In the genomic region with DNA sequence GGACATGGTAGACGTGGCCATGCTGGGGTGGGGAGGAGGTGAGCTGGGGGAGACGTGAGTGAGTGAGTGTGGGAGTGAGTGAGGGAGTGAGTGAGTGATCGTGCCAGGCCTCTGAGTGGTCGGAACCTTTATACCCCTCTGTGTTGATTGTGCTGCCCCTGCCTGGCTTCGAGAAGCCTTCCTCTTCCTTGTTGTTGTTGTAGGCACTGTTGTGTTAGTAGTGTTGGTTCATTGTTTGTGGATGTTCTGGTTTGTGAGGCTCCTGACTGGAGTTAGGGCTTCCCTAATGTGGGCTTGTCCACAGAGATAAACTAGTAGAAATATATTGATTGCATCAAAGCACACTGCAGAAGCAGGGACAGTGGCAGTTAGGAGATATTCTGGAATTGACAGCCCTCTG, we compare ENCODE assay signal across 18 cellular contexts. TPM values are rescaled to one million over a fixed set of nuclear protein-coding genes. Genes with fewer than 3 reads are reported as not detected.
DNase-seq lines count a peak whose midpoint lies in the region; ATAC-seq, FAIRE-seq and TF ChIP-seq lines count a peak whose summit lies in the region.
"Had no signal": no experiment of that assay in that cellular context is flagged by ENCODE, and none has a peak within 500 bp of the region (broad histone marks: within the 10 kb centered on the region; RNA-seq: fewer than 3 reads in every experiment).

A gene with protein sequence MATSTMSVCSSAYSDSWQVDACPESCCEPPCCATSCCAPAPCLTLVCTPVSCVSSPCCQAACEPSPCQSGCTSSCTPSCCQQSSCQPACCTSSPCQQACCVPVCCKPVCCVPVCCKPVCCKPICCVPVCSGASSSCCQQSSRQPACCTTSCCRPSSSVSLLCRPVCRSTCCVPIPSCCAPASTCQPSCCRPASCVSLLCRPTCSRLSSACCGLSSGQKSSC (minus strand): TSS at position 101 of the 400 bp plus-strand sequence. CDS start 80 bp downstream, at position 21.

- H3K36me3 ChIP-seq in OCI-LY3 (replicated peaks; ENCODE audit: low read depth, low read length) (no peaks in the 10 kb centered on the region), lower lobe of right lung (no peaks in the 10 kb centered on the region), upper lobe of right lung (no peaks in the 10 kb centered on the region), kidney (ENCODE audit: control insufficient read depth in 1 of 2, insufficient read depth in 2 of 2, low read length in 2 of 2) (no peaks in the 10 kb centered on the region)
- H3K36me3 ChIP-seq: HAP-1 had no signal

- H3K27me3 Mint-ChIP-seq in activated CD8-positive, alpha-beta memory T cell treated with anti-CD3 and anti-CD28 coated beads, Interleukin-2, amount 10 ng/mL, durations not matched to agents 7 days and 5 days: peaks cover 17% of the 10 kb centered on the region
- H3K27me3 Mint-ChIP-seq: CD4-positive, CD25-positive, alpha-beta regulatory T cell had no signal

- peak within 1 kb of the TSS; percentile 43; the same call in 1 of the 2 replicates for H3K27ac ChIP-seq in OCI-LY3 (ENCODE audit: low read length)
- H3K27ac ChIP-seq in lower lobe of right lung: no peak within 1 kb of the TSS
- no peak within 1 kb of the TSS for H3K27ac ChIP-seq in upper lobe of right lung
- no peak within 1 kb of the TSS for H3K27ac ChIP-seq in kidney (ENCODE audit: low read depth in 2 of 2, low read length in 2 of 2)
- H3K27ac ChIP-seq: 22Rv1 had no signal

- no peak within 1 kb of the TSS for H3K4me3 ChIP-seq in OCI-LY3 (ENCODE audit: low read length)
- H3K4me3 ChIP-seq in lower lobe of right lung: no peak within 1 kb of the TSS
- no peak within 1 kb of the TSS for H3K4me3 ChIP-seq in upper lobe of right lung
- H3K4me3 ChIP-seq in kidney (ENCODE audit: low read length in 2 of 2): no peak within 1 kb of the TSS
- H3K4me3 ChIP-seq: GM12878, HAP-1 had no signal

- H3K36me3 Mint-ChIP-seq in activated CD8-positive, alpha-beta memory T cell treated with anti-CD3 and anti-CD28 coated beads, Interleukin-2, amount 10 ng/mL, durations not matched to agents 7 days and 5 days: peaks cover 8% of the 10 kb centered on the region

- H3K27me3 ChIP-seq in OCI-LY3 (ENCODE audit: low read depth, low read length): no peaks in the 10 kb centered on the region
- H3K27me3 ChIP-seq in lower lobe of right lung (ENCODE audit: low read depth): peaks cover 10% of the 10 kb centered on the region
- peaks cover 9% of the 10 kb centered on the region for H3K27me3 ChIP-seq in upper lobe of right lung

- H2AFZ ChIP-seq in OCI-LY3 (ENCODE audit: low read depth, low read length): no peak within 1 kb of the TSS

- CTCF ChIA-PET in activated CD8-positive, alpha-beta memory T cell treated with anti-CD3 and anti-CD28 coated beads, Interleukin-2, amount 10 ng/mL, durations not matched to agents 7 days and 5 days (lab: Charles Lee): no interaction called here

- FAIRE-seq in kidney (lab: Jason Lieb, UNC): no peak
- FAIRE-seq: GM12878, GM18507, HepG2, HTR-8/SVneo had no signal

- intact Hi-C loops in lower lobe of right lung (cut with DNase I) (no loop called here), upper lobe of right lung (cut with DNase I) (no loop called here), kidney (cut with DNase I) (no loop called here)

- H3K27ac Mint-ChIP-seq in activated CD8-positive, alpha-beta memory T cell treated with anti-CD3 and anti-CD28 coated beads, Interleukin-2, amount 10 ng/mL, durations not matched to agents 7 days and 5 days: no peak within 1 kb of the TSS
- H3K27ac Mint-ChIP-seq: HFFc6 had no signal

- peak within 1 kb of the TSS; percentile 51; the same call in 1 of the 2 replicates for H3K4me2 ChIP-seq in OCI-LY3 (ENCODE audit: low read length)

- no peak for TF ChIP-seq CTCF in OCI-LY3 (IDR thresholded peaks at IDR 0.05; ENCODE audit: low read depth, low read length)
- TF ChIP-seq CTCF in lower lobe of right lung (IDR thresholded peaks at IDR 0.05): no peak
- TF ChIP-seq CTCF in upper lobe of right lung (IDR thresholded peaks at IDR 0.05): no peak
- no peak for TF ChIP-seq CTCF in kidney (IDR thresholded peaks at IDR 0.05; ENCODE audit: borderline replicate concordance, extremely low read depth, insufficient read depth)

- peaks cover 2% of the 10 kb centered on the region for H3K9me3 Mint-ChIP-seq in activated CD8-positive, alpha-beta memory T cell treated with anti-CD3 and anti-CD28 coated beads, Interleukin-2, amount 10 ng/mL, durations not matched to agents 7 days and 5 days (ENCODE audit: low read depth)
- H3K9me3 Mint-ChIP-seq: HFFc6 had no signal

- H3K4me3 Mint-ChIP-seq in activated CD8-positive, alpha-beta memory T cell treated with anti-CD3 and anti-CD28 coated beads, Interleukin-2, amount 10 ng/mL, durations not matched to agents 7 days and 5 days: no peak within 1 kb of the TSS
- H3K4me3 Mint-ChIP-seq: HFFc6 had no signal

- peaks cover 24% of the 10 kb centered on the region for H3K4me1 ChIP-seq in OCI-LY3 (ENCODE audit: low read length)
- no peaks in the 10 kb centered on the region for H3K4me1 ChIP-seq in lower lobe of right lung
- no peaks in the 10 kb centered on the region for H3K4me1 ChIP-seq in upper lobe of right lung
- no peaks in the 10 kb centered on the region for H3K4me1 ChIP-seq in kidney (ENCODE audit: control insufficient read depth in 1 of 2, insufficient read depth in 1 of 2, low read depth in 1 of 2, low read length in 2 of 2)
- H3K4me1 ChIP-seq: HAP-1 had no signal

- DNase-seq in activated CD8-positive, alpha-beta memory T cell treated with anti-CD3 and anti-CD28 coated beads, Interleukin-2, amount 10 ng/mL, durations not matched to agents 7 days and 5 days: peak; percentile 16
- DNase-seq in activated CD8-positive, alpha-beta memory T cell treated with anti-CD3 and anti-CD28 coated beads, Interleukin-2, amount 50 U/mL, for 48 hours: no peak
- peak; percentile 28 for DNase-seq in lower lobe of right lung
- DNase-seq in upper lobe of right lung: peak; percentile 26
- DNase-seq in kidney: no peak
- no peak for DNase-seq in DMS53 (lab: John Stamatoyannopoulos, UW)
- DNase-seq: CD4-positive, CD25-positive, alpha-beta regulatory T cell; HFFc6 had no signal

- H4K20me1 ChIP-seq in OCI-LY3 (ENCODE audit: insufficient read depth, low read length): no peaks in the 10 kb centered on the region

- H3K9me3 ChIP-seq in OCI-LY3 (ENCODE audit: insufficient read depth, low read length) (no peaks in the 10 kb centered on the region), lower lobe of right lung (no peaks in the 10 kb centered on the region), upper lobe of right lung (no peaks in the 10 kb centered on the region), kidney (ENCODE audit: control insufficient read depth in 1 of 2, low read length in 2 of 2) (no peaks in the 10 kb centered on the region)
- H3K9me3 ChIP-seq: HAP-1 had no signal

- H3K4me1 Mint-ChIP-seq in activated CD8-positive, alpha-beta memory T cell treated with anti-CD3 and anti-CD28 coated beads, Interleukin-2, amount 10 ng/mL, durations not matched to agents 7 days and 5 days: no peaks in the 10 kb centered on the region
- H3K4me1 Mint-ChIP-seq: CD4-positive, CD25-positive, alpha-beta regulatory T cell had no signal

- H3K9ac ChIP-seq in OCI-LY3 (ENCODE audit: low read length) (no peak within 1 kb of the TSS), kidney (ENCODE audit: low read length in 2 of 2) (no peak within 1 kb of the TSS)

- no peak for ATAC-seq in activated CD8-positive, alpha-beta memory T cell treated with anti-CD3 and anti-CD28 coated beads, Interleukin-2, amount 10 ng/mL, durations not matched to agents 7 days and 5 days
- ATAC-seq in lower lobe of right lung: no peak
- no peak for ATAC-seq in upper lobe of right lung
- ATAC-seq in GM21576 (IDR thresholded peaks at IDR 0.05; ENCODE audit: unreplicated experiment): no peak
- ATAC-seq: GM12878, HepG2 had no signal

- H3K79me2 ChIP-seq in OCI-LY3 (ENCODE audit: low read length): no peaks in the 10 kb centered on the region

RNA-seq across cellular contexts. Expression of the gene that starts here (rescaled TPM):
- total RNA-seq in activated CD8-positive, alpha-beta memory T cell treated with anti-CD3 and anti-CD28 coated beads, Interleukin-2, amount 10 ng/mL, durations not matched to agents 7 days and 5 days: not detected
- total RNA-seq in lower lobe of right lung (not detected), upper lobe of right lung (not detected), kidney (not detected)
- not detected for polyA plus RNA-seq in kidney (ENCODE audit: insufficient read depth, low read depth, low replicate concordance)
- total RNA-seq: CD4-positive, CD25-positive, alpha-beta regulatory T cell; Daoy; GM12878; HepG2; HFFc6 had no signal
- polyA plus RNA-seq: BJ; CD4-positive, CD25-positive, alpha-beta regulatory T cell; GM12878; HepG2 had no signal

Comparison
In these comparisons a context has a peak if more than half of its experiments do, and no peak if none do; other contexts are left out.
1. Peak in DNase-seq in activated CD8-positive, alpha-beta memory T cell treated with anti-CD3 and anti-CD28 coated beads, Interleukin-2, amount 10 ng/mL, durations not matched to agents 7 days and 5 days; RNA of the gene not detected or under 1 TPM.
2. Peak in DNase-seq in lower lobe of right lung; RNA of the gene not detected or under 1 TPM.
3. Peak in DNase-seq in upper lobe of right lung; RNA of the gene not detected or under 1 TPM.